ENCODE assay signal across 18 cellular contexts in genomic region chr5:13946111-13946510, GRCh38. TPM values are rescaled to one million over a fixed set of nuclear protein-coding genes. Genes with fewer than 3 reads are reported as not detected.
DNase-seq lines count a peak whose midpoint lies in the region; ATAC-seq and TF ChIP-seq lines count a peak whose summit lies in the region.
"Had no signal": no experiment of that assay in that cellular context is flagged by ENCODE, and none has a peak within 500 bp of the region (broad histone marks: within the 10 kb centered on the region; RNA-seq: fewer than 3 reads in every experiment).

No MANE protein-coding gene starts in this region.

- peak; percentile 83 for DNase-seq in GM23248
- peak; percentile 38 for DNase-seq in fibroblast of the conjunctiva (ENCODE audit: low read depth)
- no peak for DNase-seq in transverse colon
- no peak for DNase-seq in HPDE6-E6E7 (ENCODE audit: extremely low spot score)
- no peak for DNase-seq in HCEC 1CT
- DNase-seq: activated CD4-positive, alpha-beta memory T cell treated with anti-CD3 and anti-CD28 coated beads for 36 hours; amniotic stem cell; H7; NCI-H1092 treated with DMSO at 0.1 percent for 48 hours; NCI-H226; psoas muscle; stomach had no signal

- peak overlapping the region; percentile 3 for H3K4me2 ChIP-seq in GM23248 (ENCODE audit: unreplicated experiment)

- no peak for TF ChIP-seq EP300 in transverse colon (IDR thresholded peaks at IDR 0.05; ENCODE audit: low read depth)

- H3K4me3 ChIP-seq in GM23248 = no peak overlapping the region
- H3K4me3 ChIP-seq in transverse colon = no peak overlapping the region
- H3K4me3 ChIP-seq: coronary artery, esophagus muscularis mucosa, psoas muscle, stomach had no signal

- H4K20me1 ChIP-seq in GM23248 (ENCODE audit: insufficient read depth) = no peaks in the 10 kb centered on the region

- WGBS in GM23248 (ENCODE audit: low coverage in 1 of 2, low lambda C conversion rate in 2 of 2, missing lambda C conversion rate in 2 of 2), 2 experiments = 47 to 52% methylated on average over 10 of the region's 10 CpGs
- WGBS in transverse colon (ENCODE audit: low coverage in 1 of 2), 2 donors = 80 to 94% methylated on average over 1 to 10 of the region's 10 CpGs

- H3K9me3 ChIP-seq in GM23248 (ENCODE audit: low read depth) (no peaks in the 10 kb centered on the region), transverse colon (no peaks in the 10 kb centered on the region)
- H3K9me3 ChIP-seq: esophagus muscularis mucosa, psoas muscle, stomach had no signal

- no peak overlapping the region for H3K9ac ChIP-seq in GM23248

- intact Hi-C loops in transverse colon (cut with DNase I; ENCODE audit: low total_unique reads) = no loop called here

- TF ChIP-seq CTCF in 22Rv1 (IDR thresholded peaks at IDR 0.05) (no peak), VCaP (conservative IDR thresholded peaks at IDR 0.05) (no peak), transverse colon (IDR thresholded peaks at IDR 0.05) (no peak)

- no peaks in the 10 kb centered on the region for H3K79me2 ChIP-seq in GM23248 (ENCODE audit: insufficient read depth)

- no peak for TF ChIP-seq POLR2A in transverse colon (IDR thresholded peaks at IDR 0.05)

- H3K4me1 ChIP-seq in GM23248 (ENCODE audit: insufficient read depth) (peaks cover 14% of the 10 kb centered on the region), transverse colon (no peaks in the 10 kb centered on the region)
- H3K4me1 ChIP-seq: esophagus muscularis mucosa, psoas muscle, stomach had no signal

- in situ Hi-C loops in GM23248 (cut with MboI) = no loop called here
- in situ Hi-C loops in transverse colon (cut with MboI; ENCODE audit: low pct_ligation_motif_present in 1 of 4, low pct_unique_long_range_greater_than_20kb in 1 of 4, low sequenced_read_pairs in 3 of 4) = no loop called here

- ATAC-seq in GM18873 (IDR thresholded peaks at IDR 0.05; ENCODE audit: low FRiP score, unreplicated experiment) = no peak
- ATAC-seq: activated T-helper 17 cell treated with anti-CD3 and anti-CD28 coated beads, Interleukin-2, amount 50 U/mL, for 72 hours had no signal

- H3K27me3 ChIP-seq in GM23248 (replicated peaks; ENCODE audit: insufficient read depth) (no peaks in the 10 kb centered on the region), transverse colon (no peaks in the 10 kb centered on the region)
- H3K27me3 ChIP-seq: esophagus muscularis mucosa, stomach had no signal

- H3K36me3 ChIP-seq in GM23248 (ENCODE audit: low read depth) (no peaks in the 10 kb centered on the region), transverse colon (no peaks in the 10 kb centered on the region)
- H3K36me3 ChIP-seq: esophagus muscularis mucosa, stomach had no signal

- peak overlapping the region; percentile 96 for H3K27ac ChIP-seq in 22Rv1
- peak overlapping the region; percentile 29 for H3K27ac ChIP-seq in GM23248
- peak overlapping the region; percentile 97 for H3K27ac ChIP-seq in VCaP
- H3K27ac ChIP-seq in transverse colon = no peak overlapping the region
- H3K27ac ChIP-seq: coronary artery, esophagus muscularis mucosa, psoas muscle, stomach had no signal

- H2AFZ ChIP-seq in GM23248 = peak overlapping the region; percentile 4; the same call in 1 of the 2 replicates

- H3K9me2 ChIP-seq in GM23248 (ENCODE audit: insufficient read depth) = no peaks in the 10 kb centered on the region

- H3F3A ChIP-seq in GM23248 (ENCODE audit: insufficient read depth) = peaks cover 15% of the 10 kb centered on the region; the same call in 1 of the 2 replicates

RNA-seq across cellular contexts. Expression of gene DNAH5, which starts 1.6 kb away (rescaled TPM):
- 0.13 and 1.4 TPM in 2 replicates for total RNA-seq in GM23248 (2014; rRNA removed; shearing (Covaris generic))
- polyA plus RNA-seq in GM23248 (2016; fragmentation: Nextera tagmentation; extraction: Ambion mirVana) = 1.5 and 1.7 TPM in 2 replicates
- total RNA-seq in transverse colon = 1 to 10 TPM in 1 of 4 donors, under 1 TPM in 3; 0.20 to 1.5 (median 0.53) TPM
- total RNA-seq: activated CD4-positive, alpha-beta memory T cell treated with anti-CD3 and anti-CD28 coated beads for 36 hours; activated T-helper 17 cell treated with anti-CD3 and anti-CD28 coated beads, Interleukin-2, amount 50 U/mL, for 72 hours had no signal

Comparison
In these comparisons a context has a peak if more than half of its experiments do, and no peak if none do; other contexts are left out.
1. H3K27ac ChIP-seq: peak in 22Rv1 (single experiment), GM23248 (single experiment) and VCaP (single experiment); none in transverse colon (0 of 4).
2. DNase-seq: peak in GM23248 (single experiment) and fibroblast of the conjunctiva (single experiment); none in transverse colon (single experiment), HPDE6-E6E7 (single experiment) and HCEC 1CT (single experiment).